Comparison of ENCODE assay signal across 10 cellular contexts in the genomic region with DNA sequence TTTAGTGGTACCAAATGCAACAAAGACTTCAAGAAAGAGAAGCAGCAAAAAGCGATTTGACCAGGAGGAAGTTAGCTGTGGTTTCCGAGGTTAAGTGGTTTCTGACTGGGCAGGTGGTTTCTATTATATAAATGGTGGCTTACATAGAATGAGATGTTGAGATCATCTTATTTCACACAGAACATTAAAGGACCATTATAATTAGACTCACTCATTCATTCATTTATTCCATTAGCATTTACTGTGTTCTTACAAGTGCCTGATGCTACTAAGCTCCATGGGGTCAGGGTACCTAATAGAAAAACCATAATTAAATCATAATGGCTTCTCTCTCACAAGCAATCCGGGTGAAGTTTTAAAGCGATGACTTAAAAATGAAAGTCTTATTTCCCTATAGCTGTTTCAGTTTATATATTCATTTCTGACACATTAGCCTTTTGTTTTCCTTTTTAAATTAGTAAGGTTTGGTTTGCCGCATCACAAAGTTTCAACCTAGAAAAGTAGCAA. TPM values are rescaled to one million over a fixed set of nuclear protein-coding genes. Genes with fewer than 3 reads are reported as not detected.
A peak's percentile ranks its signal among the peaks of the same experiment; 100 is the strongest.
DNase-seq lines count a peak whose midpoint lies in the region; ATAC-seq and TF ChIP-seq lines count a peak whose summit lies in the region.
"Had no signal": no experiment of that assay in that cellular context is flagged by ENCODE, and none has a peak within 500 bp of the region (broad histone marks: within the 10 kb centered on the region; RNA-seq: fewer than 3 reads in every experiment).

No MANE protein-coding gene starts in this region.

- no peak overlapping the region for H3K4me3 Mint-ChIP-seq in activated naive CD8-positive, alpha-beta T cell treated with anti-CD3 and anti-CD28 coated beads for 36 hours
- H3K4me3 Mint-ChIP-seq in H9: no peak overlapping the region

- no peak overlapping the region for H4K5ac ChIP-seq in H9 (ENCODE audit: insufficient read length, low read depth, low read length)

- no peak overlapping the region for H3K27ac ChIP-seq in mesenchymal stem cell (ENCODE audit: low read length, poor library complexity, severe bottlenecking)
- H3K27ac ChIP-seq in H9 (ENCODE audit: insufficient read length, low read depth, low read length): no peak overlapping the region
- H3K27ac ChIP-seq: heart left ventricle, skin epidermis had no signal

- DNase-seq in GM13977 (ENCODE audit: low spot score) (peak; percentile 55), GM20000 (ENCODE audit: low spot score) (peak; percentile 40), mesenchymal stem cell (no peak), NCI-H1930 (lab: John Stamatoyannopoulos, UW) (no peak), H9 (no peak)
- peak; percentile 2 for DNase-seq in activated naive CD8-positive, alpha-beta T cell treated with anti-CD3 and anti-CD28 coated beads for 36 hours
- DNase-seq in activated naive CD4-positive, alpha-beta T cell (lab: John Stamatoyannopoulos, UW): no peak
- DNase-seq: heart left ventricle had no signal

- H3K23ac ChIP-seq in mesenchymal stem cell (ENCODE audit: low read length in 2 of 2) (no peak overlapping the region), H9 (ENCODE audit: insufficient read length, low read depth, low read length) (no peak overlapping the region)

- H3K4me1 Mint-ChIP-seq in activated naive CD8-positive, alpha-beta T cell treated with anti-CD3 and anti-CD28 coated beads for 36 hours: peaks cover 9% of the 10 kb centered on the region
- H3K4me1 Mint-ChIP-seq in H9: no peaks in the 10 kb centered on the region

- no peak overlapping the region for H2AFZ ChIP-seq in mesenchymal stem cell (ENCODE audit: low read depth, low read length)
- no peak overlapping the region for H2AFZ ChIP-seq in H9 (ENCODE audit: low read length)

- H3K4ac ChIP-seq in mesenchymal stem cell (ENCODE audit: low read depth in 1 of 2, low read length in 2 of 2) (no peak overlapping the region), H9 (ENCODE audit: low read depth, low read length) (no peak overlapping the region)

- H4K8ac ChIP-seq in mesenchymal stem cell (ENCODE audit: low read length) (no peak overlapping the region), H9 (replicated peaks; ENCODE audit: insufficient read length, low read depth, low read length) (no peak overlapping the region)

- H2BK20ac ChIP-seq in H9 (ENCODE audit: low read depth, low read length, poor library complexity, severe bottlenecking): no peak overlapping the region

- TF ChIP-seq CTCF in GM13977 (IDR thresholded peaks at IDR 0.05; ENCODE audit: extremely low read depth, insufficient read depth, missing control alignments): no peak
- TF ChIP-seq CTCF in GM20000 (IDR thresholded peaks at IDR 0.05; ENCODE audit: extremely low read depth, missing control alignments): no peak
- no peak for TF ChIP-seq CTCF in H9 (conservative IDR thresholded peaks at IDR 0.05)

- no peak overlapping the region for H2BK5ac ChIP-seq in mesenchymal stem cell (ENCODE audit: low read depth, low read length, poor library complexity, severe bottlenecking)
- H2BK5ac ChIP-seq in H9 (ENCODE audit: insufficient read length, low read length): no peak overlapping the region

- no peaks in the 10 kb centered on the region for H3K23me2 ChIP-seq in H9 (ENCODE audit: insufficient read length, low read depth, low read length, poor library complexity, severe bottlenecking)

- H2AK5ac ChIP-seq in mesenchymal stem cell (ENCODE audit: low read length, severe bottlenecking): no peak overlapping the region
- H2AK5ac ChIP-seq in H9 (ENCODE audit: insufficient read length, low read length): no peak overlapping the region

- H3K14ac ChIP-seq in mesenchymal stem cell (ENCODE audit: low read length in 2 of 2) (no peak overlapping the region), H9 (ENCODE audit: insufficient read depth, low read length) (no peak overlapping the region)

- peaks cover 3% of the 10 kb centered on the region for H3K27me3 Mint-ChIP-seq in activated naive CD8-positive, alpha-beta T cell treated with anti-CD3 and anti-CD28 coated beads for 36 hours
- no peaks in the 10 kb centered on the region for H3K27me3 Mint-ChIP-seq in H9 (ENCODE audit: low read depth)

- H3T11ph ChIP-seq in H9 (ENCODE audit: low read length): no peak overlapping the region

- no peaks in the 10 kb centered on the region for H3K9me3 Mint-ChIP-seq in activated naive CD8-positive, alpha-beta T cell treated with anti-CD3 and anti-CD28 coated beads for 36 hours
- peaks cover 0 to 65% of the 10 kb centered on the region in 2 experiments; a peak in 2 of 5 replicates for H3K9me3 Mint-ChIP-seq in H9

- WGBS in mesenchymal stem cell: 90% methylated on average over 2 of the region's 5 CpGs
- no CpG with 5 or more reads among the region's 5 CpGs for WGBS in H9 (ENCODE audit: extremely low coverage, insufficient read length, low lambda C conversion rate)

- H3K36me3 Mint-ChIP-seq in activated naive CD8-positive, alpha-beta T cell treated with anti-CD3 and anti-CD28 coated beads for 36 hours: no peaks in the 10 kb centered on the region
- H3K36me3 Mint-ChIP-seq in H9 (ENCODE audit: insufficient read depth in 1 of 3, low read depth in 3 of 3): peaks cover 0 to 34% (median 17%) of the 10 kb centered on the region in 3 experiments; a peak in 5 of 7 replicates

- no peaks in the 10 kb centered on the region for H4K20me1 ChIP-seq in H9 (ENCODE audit: control insufficient read depth, insufficient read depth, insufficient read length)

- no peak overlapping the region for H2BK12ac ChIP-seq in mesenchymal stem cell (ENCODE audit: low read length in 2 of 2)
- H2BK12ac ChIP-seq in H9 (ENCODE audit: insufficient read length, low read depth, low read length): no peak overlapping the region

- H3K4me2 ChIP-seq in mesenchymal stem cell (ENCODE audit: low read length, poor library complexity, severe bottlenecking) (no peak overlapping the region), H9 (ENCODE audit: insufficient read depth, insufficient read length, low read length) (no peak overlapping the region)

- peak; percentile 97 for ATAC-seq in HG03196 (IDR thresholded peaks at IDR 0.05; ENCODE audit: unreplicated experiment)
- ATAC-seq: heart left ventricle had no signal

- no peak overlapping the region for H3K18ac ChIP-seq in mesenchymal stem cell (ENCODE audit: low read depth in 1 of 2, low read length in 2 of 2)
- H3K18ac ChIP-seq in H9 (ENCODE audit: insufficient read length, low read depth, low read length): no peak overlapping the region

- no peak overlapping the region for H4K91ac ChIP-seq in mesenchymal stem cell (ENCODE audit: low read length)
- no peak overlapping the region for H4K91ac ChIP-seq in H9 (ENCODE audit: insufficient read length, low read depth, low read length)

- H3K36me3 ChIP-seq in mesenchymal stem cell (ENCODE audit: control insufficient read depth in 1 of 2, insufficient read depth in 2 of 2, low read depth in 1 of 2, low read length in 2 of 2): peaks cover 0 to 12% of the 10 kb centered on the region in 2 experiments

- H3K27me3 ChIP-seq in mesenchymal stem cell (ENCODE audit: control insufficient read depth in 1 of 2, insufficient read depth in 1 of 2, low read length in 2 of 2) (peaks cover 0 to 26% of the 10 kb centered on the region in 2 experiments), H9 (ENCODE audit: insufficient read depth, low read length) (no peaks in the 10 kb centered on the region)

- H2BK120ac ChIP-seq in mesenchymal stem cell (ENCODE audit: low read depth, low read length): no peak overlapping the region
- H2BK120ac ChIP-seq in H9 (ENCODE audit: low read depth, low read length, poor library complexity, severe bottlenecking): no peak overlapping the region

- in situ Hi-C loops in GM13977 (cut with MboI; ENCODE audit: low pct_unique_long_range_greater_than_20kb, low sequenced_read_pairs, unreplicated experiment): no loop called here

- H3K4me3 ChIP-seq in mesenchymal stem cell (ENCODE audit: insufficient read depth in 1 of 2, low read depth in 1 of 2, low read length in 2 of 2): no peak overlapping the region
- H3K4me3 ChIP-seq: heart left ventricle, skin epidermis had no signal

- H3K79me1 ChIP-seq in mesenchymal stem cell (replicated peaks; ENCODE audit: low read length, poor library complexity, severe bottlenecking): no peaks in the 10 kb centered on the region
- H3K79me1 ChIP-seq in H9 (ENCODE audit: insufficient read depth, low read depth, low read length, poor library complexity, severe bottlenecking): no peaks in the 10 kb centered on the region

- no peak overlapping the region for H2BK15ac ChIP-seq in mesenchymal stem cell (ENCODE audit: low read depth, poor library complexity, severe bottlenecking)
- H2BK15ac ChIP-seq in H9 (ENCODE audit: low read depth, low read length): no peak overlapping the region

- H3K9me3 ChIP-seq in mesenchymal stem cell (ENCODE audit: control insufficient read depth, low read length) (no peaks in the 10 kb centered on the region), H9 (ENCODE audit: control insufficient read depth, low read depth, low read length) (no peaks in the 10 kb centered on the region)
- H3K9me3 ChIP-seq: heart left ventricle had no signal

- no peak overlapping the region for H3K56ac ChIP-seq in H9 (ENCODE audit: insufficient read length, low read depth, low read length)

- H3K4me1 ChIP-seq in mesenchymal stem cell (ENCODE audit: control insufficient read depth, insufficient read depth, low read depth, low read length) (no peaks in the 10 kb centered on the region), H9 (ENCODE audit: insufficient read depth, low read length) (no peaks in the 10 kb centered on the region)
- H3K4me1 ChIP-seq: heart left ventricle had no signal

- no peak overlapping the region for H3K27ac Mint-ChIP-seq in activated naive CD8-positive, alpha-beta T cell treated with anti-CD3 and anti-CD28 coated beads for 36 hours
- no peak overlapping the region for H3K27ac Mint-ChIP-seq in H9

- H3K9ac ChIP-seq in mesenchymal stem cell (ENCODE audit: low read length) (no peak overlapping the region), H9 (ENCODE audit: extremely low read depth, insufficient read length, low read length) (no peak overlapping the region)

- H3K79me2 ChIP-seq in H9 (ENCODE audit: insufficient read depth, low read length): no peaks in the 10 kb centered on the region

RNA-seq across cellular contexts. Expression of a gene that starts 10.6 kb away (rescaled TPM):
- under 1 TPM; 0.43 to 0.52 TPM for total RNA-seq in activated naive CD8-positive, alpha-beta T cell treated with anti-CD3 and anti-CD28 coated beads for 36 hours
- polyA plus RNA-seq in mesenchymal stem cell (2013, experiment 1 of 2): 34.3 TPM
- polyA plus RNA-seq in mesenchymal stem cell (2013, experiment 2 of 2): 37.3 TPM
- total RNA-seq in H9 (2021): 61.3 and 62.8 TPM in 2 replicates

RNA-seq across cellular contexts. Expression of a gene that starts 18.0 kb away (rescaled TPM):
- total RNA-seq in activated naive CD8-positive, alpha-beta T cell treated with anti-CD3 and anti-CD28 coated beads for 36 hours: not detected
- polyA plus RNA-seq in mesenchymal stem cell (2013, experiment 1 of 2): 205 TPM
- polyA plus RNA-seq in mesenchymal stem cell (2013, experiment 2 of 2): 224 TPM
- total RNA-seq in H9 (2021): not detected in 2 replicates

RNA-seq across cellular contexts. Expression of a gene that starts 41.3 kb away (rescaled TPM):
- not detected for total RNA-seq in activated naive CD8-positive, alpha-beta T cell treated with anti-CD3 and anti-CD28 coated beads for 36 hours
- 0.21 TPM for polyA plus RNA-seq in mesenchymal stem cell (2013, experiment 1 of 2)
- polyA plus RNA-seq in mesenchymal stem cell (2013, experiment 2 of 2): 0.25 TPM
- 1.3 and 1.7 TPM in 2 replicates for total RNA-seq in H9 (2021)

Comparison
In these comparisons a context has a peak if more than half of its experiments do, and no peak if none do; other contexts are left out.
1. DNase-seq: peak in GM13977 (single experiment), GM20000 (single experiment) and activated naive CD8-positive, alpha-beta T cell treated with anti-CD3 and anti-CD28 coated beads for 36 hours (single experiment); none in mesenchymal stem cell (single experiment), activated naive CD4-positive, alpha-beta T cell (0 of 4), NCI-H1930 (0 of 2) and H9 (single experiment).
2. RNA of a gene that starts 10.6 kb away (total RNA-seq): 61.3 to 62.8 TPM in H9; 0.43 to 0.52 TPM in activated naive CD8-positive, alpha-beta T cell treated with anti-CD3 and anti-CD28 coated beads for 36 hours; every median in the first group is over 10 times any median in the second.